Comparison of ENCODE assay signal across 7 cellular contexts in genomic region chr1:220786057-220786336, GRCh38. TPM values are rescaled to one million over a fixed set of nuclear protein-coding genes. Genes with fewer than 3 reads are reported as not detected.
DNase-seq lines count a peak whose midpoint lies in the region; ATAC-seq and TF ChIP-seq lines count a peak whose summit lies in the region.

No MANE protein-coding gene starts in this region.

- H3K79me2 ChIP-seq in GM23338 (replicated peaks; ENCODE audit: insufficient read depth): peaks cover 34% of the 10 kb centered on the region

- in situ Hi-C loops in Panc1 (cut with HindIII; ENCODE audit: low pct_unique_long_range_greater_than_20kb, low sequenced_read_pairs): no loop called here

- no peak for TF ChIP-seq POLR2A in erythroblast (IDR thresholded peaks at IDR 0.05; ENCODE audit: low read length)

- DNase-seq in GM23338 (ENCODE audit: low spot score) (no peak), Panc1 (ENCODE audit: low read depth, low spot score) (no peak), SIG-M5 treated with dmso at 0.1 percent for 504 hours (lab: John Stamatoyannopoulos, UW; ENCODE audit: unreplicated experiment) (no peak), erythroblast (lab: John Stamatoyannopoulos, UW) (no peak)
- no peak for DNase-seq in effector CD8-positive, alpha-beta T cell (lab: John Stamatoyannopoulos, UW)

- no peak overlapping the region for H3K27ac Mint-ChIP-seq in GM23338

- H4K20me1 ChIP-seq in GM23338 (replicated peaks; ENCODE audit: insufficient read depth): peaks cover 20% of the 10 kb centered on the region

- H3K4me3 ChIP-seq in GM23338 (peak overlapping the region; percentile 61), Panc1 (ENCODE audit: low read depth in 2 of 2, low read length in 2 of 2) (no peak overlapping the region), iPS-11a (ENCODE audit: low read depth, low read length) (peak overlapping the region; percentile 60), subcutaneous abdominal adipose tissue (ENCODE audit: low read depth in 1 of 5, low read length in 5 of 5) (peak overlapping the region in 4 of 5 donors; percentile 73 to 79 (median 76))

- peaks cover 13% of the 10 kb centered on the region for H3K36me3 Mint-ChIP-seq in GM23338 (ENCODE audit: low read depth)

- H3K4me1 ChIP-seq in GM23338 (ENCODE audit: insufficient read depth) (peaks cover 16% of the 10 kb centered on the region), Panc1 (ENCODE audit: control insufficient read depth, insufficient read depth, low read length) (no peaks in the 10 kb centered on the region), subcutaneous abdominal adipose tissue (ENCODE audit: control insufficient read depth in 5 of 5, insufficient read depth in 5 of 5, low read length in 5 of 5) (peaks cover 0 to 56% (median 51%) of the 10 kb centered on the region in 5 donors)

- H3K4me1 Mint-ChIP-seq in GM23338: peaks cover 15% of the 10 kb centered on the region

- no peaks in the 10 kb centered on the region for H3K9me2 ChIP-seq in GM23338 (ENCODE audit: insufficient read depth)

- BruUV-seq in Panc1 (replicated peaks; lab: Mats Ljungman, UMichigan): no TSS peak

- H3K27me3 Mint-ChIP-seq in GM23338 (ENCODE audit: insufficient read depth, low read depth, poor library complexity): peaks cover 5% of the 10 kb centered on the region

- H3K36me3 ChIP-seq in GM23338 (ENCODE audit: insufficient read depth) (0 out of 2 replicates have a peak, but pooled peaks cover 3% of the 10 kb centered on the region), Panc1 (ENCODE audit: control insufficient read depth, insufficient read depth, low read length) (no peaks in the 10 kb centered on the region; the same call in 1 of the 2 replicates), subcutaneous abdominal adipose tissue (ENCODE audit: control insufficient read depth in 5 of 5, insufficient read depth in 5 of 5, low read length in 5 of 5) (peaks cover 0 to 16% (median 7%) of the 10 kb centered on the region in 5 donors)

- intact Hi-C loops in Panc1 (cut with micrococcal nuclease; ENCODE audit: unreplicated experiment): no loop called here

- CTCF ChIA-PET in Panc1 (lab: Charles Lee): interaction anchor here (0.7 kb wide), 2 partner anchors 251 to 418 kb away, joined by 3 to 4 read pairs; no protein-coding TSS in a partner anchor

- H3K27me3 ChIP-seq in GM23338 (ENCODE audit: insufficient read depth): no peaks in the 10 kb centered on the region
- H3K27me3 ChIP-seq in Panc1 (ENCODE audit: control insufficient read depth, insufficient read depth, low read length): no peaks in the 10 kb centered on the region
- H3K27me3 ChIP-seq in subcutaneous abdominal adipose tissue (ENCODE audit: control insufficient read depth in 5 of 5, insufficient read depth in 4 of 5, low read length in 5 of 5): no peaks in the 10 kb centered on the region

- POLR2A ChIA-PET in Panc1 (lab: Charles Lee): no interaction called here

- no peaks in the 10 kb centered on the region for H3F3A ChIP-seq in GM23338 (replicated peaks; ENCODE audit: low read depth)

- peak overlapping the region; percentile 79 for H3K4me2 ChIP-seq in GM23338

- peak overlapping the region; percentile 72; the same call in 1 of the 2 replicates for H3K27ac ChIP-seq in GM23338 (ENCODE audit: low read depth)
- no peak overlapping the region for H3K27ac ChIP-seq in Panc1 (ENCODE audit: low read length)
- H3K27ac ChIP-seq in subcutaneous abdominal adipose tissue (ENCODE audit: low read depth, low read length): peak overlapping the region; percentile 88

- ATAC-seq in GM23338 (peak; percentile 61), Panc1 (0 out of 2 replicates have a peak, but pooled peaks have one; percentile 14)

- TF ChIP-seq CTCF in GM23338 (conservative IDR thresholded peaks at IDR 0.05; ENCODE audit: low read depth in 2 of 2) (no peak), Panc1 (IDR thresholded peaks at IDR 0.05) (no peak)

- H3K9me3 ChIP-seq in Panc1 (ENCODE audit: control insufficient read depth, insufficient read depth, low read depth, low read length): no peaks in the 10 kb centered on the region
- no peaks in the 10 kb centered on the region for H3K9me3 ChIP-seq in subcutaneous abdominal adipose tissue (ENCODE audit: control insufficient read depth in 5 of 5, low read length in 5 of 5)

- H3K4me3 Mint-ChIP-seq in GM23338: peak overlapping the region; percentile 88

- H3K9ac ChIP-seq in subcutaneous abdominal adipose tissue (ENCODE audit: low read length in 5 of 5): peak overlapping the region in 2 of 5 donors; percentile 53 to 60

- peak overlapping the region; percentile 99 for H2AFZ ChIP-seq in GM23338

- H3K9me3 Mint-ChIP-seq in GM23338: no peaks in the 10 kb centered on the region

TF ChIP-seq in GM23338, 12 proteins besides CTCF, POLR2A, EP300 and RAD21 (continues in another document):
- TF ChIP-seq CREB1 (CRISPR knock-in tag; IDR thresholded peaks at IDR 0.05; ENCODE audit: low read depth): no peak
- TF ChIP-seq REST (IDR thresholded peaks at IDR 0.05; ENCODE audit: unreplicated experiment): no peak
- no peak for TF ChIP-seq STAT1 (IDR thresholded peaks at IDR 0.05; ENCODE audit: unreplicated experiment)
- no peak for TF ChIP-seq ETS1 (IDR thresholded peaks at IDR 0.05)
- TF ChIP-seq ZNF331 (CRISPR knock-in tag; IDR thresholded peaks at IDR 0.05; ENCODE audit: low read depth): no peak
- no peak for TF ChIP-seq ZNF114 (CRISPR knock-in tag; IDR thresholded peaks at IDR 0.05)

RNA-seq across cellular contexts. Expression of gene MTARC1, which starts 0.7 kb away (rescaled TPM):
- 29.7 and 33.9 TPM in 2 replicates for total RNA-seq in GM23338 (2014; rRNA removed; shearing (Covaris generic))
- polyA plus RNA-seq in GM23338 (2016; fragmentation: Nextera tagmentation; extraction: Ambion mirVana): 33.2 and 34.6 TPM in 2 replicates
- total RNA-seq in Panc1 (2021; ENCODE audit: unreplicated experiment): 0.74 TPM
- 0.30 TPM for polyA plus RNA-seq in Panc1 (2012; ENCODE audit: insufficient read length)

RNA-seq across cellular contexts. Expression of gene MTARC2, which starts 37.9 kb away (rescaled TPM):
- total RNA-seq in GM23338 (2014; rRNA removed; shearing (Covaris generic)): 4.1 and 4.3 TPM in 2 replicates
- 7.7 and 8.0 TPM in 2 replicates for polyA plus RNA-seq in GM23338 (2016; fragmentation: Nextera tagmentation; extraction: Ambion mirVana)
- 10.1 TPM for total RNA-seq in Panc1 (2021; ENCODE audit: unreplicated experiment)
- 7.6 TPM for polyA plus RNA-seq in Panc1 (2012; ENCODE audit: insufficient read length)

Comparison
In these comparisons a context has a peak if more than half of its experiments do, and no peak if none do; other contexts are left out.
1. H3K4me3 ChIP-seq: peak in GM23338 (single experiment), iPS-11a (single experiment) and subcutaneous abdominal adipose tissue (4 of 5); none in Panc1 (0 of 2).
2. RNA of gene MTARC1, which starts 0.7 kb away (total RNA-seq): 29.7 to 33.9 TPM in GM23338; 0.74 TPM in Panc1 (single experiment); every median in the first group is over 10 times any median in the second.